In genomic region chr9:124285903-124286291, GRCh38 we compare ENCODE assay signal across 1 cellular context.
TF ChIP-seq lines count a peak whose summit lies in the region.

No MANE protein-coding gene starts in this region.

TF ChIP-seq in K562, 482 proteins besides CTCF, POLR2A, EP300 and RAD21 (continued from another document):
- TF ChIP-seq ZNF395 (CRISPR knock-in tag; IDR thresholded peaks at IDR 0.05) (peak; percentile 37; the same call in 1 of the 2 replicates), CXXC5 (CRISPR knock-in tag; IDR thresholded peaks at IDR 0.05) (peak; percentile 52; the same call in 1 of the 2 replicates), TOE1 (IDR thresholded peaks at IDR 0.05; ENCODE audit: borderline replicate concordance) (peak; percentile 67; the same call in 1 of the 2 replicates), TOE1 (CRISPR knock-in tag; IDR thresholded peaks at IDR 0.05; ENCODE audit: borderline replicate concordance, low read depth) (no peak), CBX1 (IDR thresholded peaks at IDR 0.05; ENCODE audit: low read depth) (0 out of 2 replicates have a peak, but pooled peaks have one; percentile 53), HOXB6 (CRISPR knock-in tag; IDR thresholded peaks at IDR 0.05; ENCODE audit: borderline replicate concordance) (no peak), FOSL1 (tag; conservative IDR thresholded peaks at IDR 0.05) (peak; percentile 41)
- TF ChIP-seq, protein P1, sequence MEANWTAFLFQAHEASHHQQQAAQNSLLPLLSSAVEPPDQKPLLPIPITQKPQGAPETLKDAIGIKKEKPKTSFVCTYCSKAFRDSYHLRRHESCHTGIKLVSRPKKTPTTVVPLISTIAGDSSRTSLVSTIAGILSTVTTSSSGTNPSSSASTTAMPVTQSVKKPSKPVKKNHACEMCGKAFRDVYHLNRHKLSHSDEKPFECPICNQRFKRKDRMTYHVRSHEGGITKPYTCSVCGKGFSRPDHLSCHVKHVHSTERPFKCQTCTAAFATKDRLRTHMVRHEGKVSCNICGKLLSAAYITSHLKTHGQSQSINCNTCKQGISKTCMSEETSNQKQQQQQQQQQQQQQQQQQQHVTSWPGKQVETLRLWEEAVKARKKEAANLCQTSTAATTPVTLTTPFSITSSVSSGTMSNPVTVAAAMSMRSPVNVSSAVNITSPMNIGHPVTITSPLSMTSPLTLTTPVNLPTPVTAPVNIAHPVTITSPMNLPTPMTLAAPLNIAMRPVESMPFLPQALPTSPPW (CRISPR knock-in tag; IDR thresholded peaks at IDR 0.05): peak; percentile 90
TF ChIP-seq in K562: peak in this region for 22.
